22 cellular contexts compared by ENCODE assay signal in genomic region chr6:115899883-115900282, GRCh38.
DNase-seq lines count a peak whose midpoint lies in the region; ATAC-seq, FAIRE-seq and TF ChIP-seq lines count a peak whose summit lies in the region.
"Had no signal": no experiment of that assay in that cellular context is flagged by ENCODE, and none has a peak within 500 bp of the region (broad histone marks: within the 10 kb centered on the region; RNA-seq: fewer than 3 reads in every experiment).

No MANE protein-coding gene starts in this region.

- H4K5ac ChIP-seq in H1 (ENCODE audit: insufficient read length, low read depth, low read length) = no peak overlapping the region

- no peak overlapping the region for H3K9ac ChIP-seq in H1 (replicated peaks in 1 of 4; ENCODE audit: extremely low read depth in 1 of 4, low read depth in 3 of 4, low read length in 3 of 4)
- H3K9ac ChIP-seq: KMS-11 had no signal

- CTCF ChIA-PET in H1 (lab: Charles Lee; ENCODE audit: partially characterized antibody) = interaction anchor here (0.6 to 1.0 kb wide), 2 partner anchors 26 to 1220 kb away, joined by 3 to 4 read pairs; no protein-coding TSS in a partner anchor
- CTCF ChIA-PET in activated CD8-positive, alpha-beta T cell treated with anti-CD3 and anti-CD28 coated beads, Interleukin-2, amount 10 ng/mL, durations not matched to agents 7 days and 5 days (lab: Charles Lee) = no interaction called here

- no peaks in the 10 kb centered on the region for H3K36me3 Mint-ChIP-seq in activated CD8-positive, alpha-beta T cell treated with anti-CD3 and anti-CD28 coated beads, Interleukin-2, amount 10 ng/mL, durations not matched to agents 7 days and 5 days (ENCODE audit: low read depth)
- H3K36me3 Mint-ChIP-seq: WTC11 had no signal

- TF ChIP-seq EP300 in H1 (IDR thresholded peaks at IDR 0.05; ENCODE audit: borderline replicate concordance in 1 of 2, low read depth in 2 of 2, low read length in 2 of 2) = no peak

- no peak overlapping the region for H2AK5ac ChIP-seq in H1 (ENCODE audit: low read depth, low read length)

- no peak overlapping the region for H3K27ac ChIP-seq in H1 (ENCODE audit: low read depth, low read length)
- no peak overlapping the region for H3K27ac ChIP-seq in testis
- no peak overlapping the region for H3K27ac ChIP-seq in adrenal gland
- H3K27ac ChIP-seq: KMS-11, ovary, Peyer's patch, tibial nerve had no signal

- H3K36me3 ChIP-seq in H1 (ENCODE audit: control insufficient read depth in 2 of 4, insufficient read depth in 4 of 4, low read length in 3 of 4) (no peaks in the 10 kb centered on the region), testis (ENCODE audit: low read depth, missing control alignments) (no peaks in the 10 kb centered on the region), adrenal gland (replicated peaks in 1 of 2) (no peaks in the 10 kb centered on the region)
- H3K36me3 ChIP-seq: ovary, Peyer's patch, tibial nerve had no signal

- WGBS in H1 (ENCODE audit: extremely low coverage in 1 of 2, insufficient coverage in 1 of 2, insufficient read length in 1 of 2, insufficient replicate concordance in 2 of 2, low coverage in 1 of 2, low lambda C conversion rate in 2 of 2, missing lambda C conversion rate in 1 of 2), 2 experiments = 83% methylated on average over 3 of the region's 3 CpGs; no CpG with 5 or more reads in 1 of the 2 experiments
- WGBS in testis, 2 donors = 82 to 90% methylated on average over 3 of the region's 3 CpGs
- 73 to 94% (median 83%) methylated on average over 3 of the region's 3 CpGs for WGBS in adrenal gland, 4 donors

- no peak overlapping the region for H3K56ac ChIP-seq in H1 (replicated peaks; ENCODE audit: insufficient read length, low read depth, low read length)

- DNase-seq in H1 (ENCODE audit: low read depth in 1 of 2, low spot score in 2 of 2) (no peak), midbrain (lab: John Stamatoyannopoulos, UW) (no peak), testis (no peak), adrenal gland (no peak)
- DNase-seq in activated CD8-positive, alpha-beta T cell treated with anti-CD3 and anti-CD28 coated beads, Interleukin-2, amount 10 ng/mL, durations not matched to agents 7 days and 5 days = no peak
- DNase-seq: NCI-H146; NCI-H510A; ovary; Peyer's patch; stimulated activated CD4-positive, alpha-beta T cell treated with anti-CD3 and anti-CD28 coated beads, Interleukin-4, amount 100 ng/mL, for 24 hours; SW 1271 had no signal

- no peaks in the 10 kb centered on the region for H3K23me2 ChIP-seq in H1 (ENCODE audit: low read depth, low read length)

- TF ChIP-seq RAD21 in H1 (IDR thresholded peaks at IDR 0.05 in 1 of 2, conservative IDR thresholded peaks at IDR 0.05 in 1 of 2; ENCODE audit: low read depth in 2 of 2, low read length in 2 of 2) = no peak

- H3K27ac Mint-ChIP-seq in activated CD8-positive, alpha-beta T cell treated with anti-CD3 and anti-CD28 coated beads, Interleukin-2, amount 10 ng/mL, durations not matched to agents 7 days and 5 days = no peak overlapping the region
- H3K27ac Mint-ChIP-seq: activated T-helper 17 cell treated with anti-CD3 and anti-CD28 coated beads, Interleukin-2, amount 50 U/mL, for 72 hours; B cell; WTC11 had no signal

- H4K20me1 ChIP-seq in H1 (replicated peaks in 1 of 2; ENCODE audit: control insufficient read depth in 1 of 2, insufficient read depth in 2 of 2, low read length in 2 of 2) = no peaks in the 10 kb centered on the region

- no peaks in the 10 kb centered on the region for H3K79me1 ChIP-seq in H1 (ENCODE audit: low read depth, low read length)

- H2BK5ac ChIP-seq in H1 (ENCODE audit: low read depth, low read length) = no peak overlapping the region

- POLR2A ChIA-PET in H1 (lab: Charles Lee; ENCODE audit: partially characterized antibody) = no interaction called here
- POLR2A ChIA-PET in activated CD8-positive, alpha-beta T cell treated with anti-CD3 and anti-CD28 coated beads, Interleukin-2, amount 10 ng/mL, durations not matched to agents 7 days and 5 days (lab: Charles Lee) = no interaction called here

- no peak overlapping the region for H3K23ac ChIP-seq in H1 (ENCODE audit: insufficient read length)

- no peak for FAIRE-seq in H1 (lab: Jason Lieb, UNC)
- FAIRE-seq: D721Med, G401.6 had no signal

- H3K79me2 ChIP-seq in H1 (ENCODE audit: control insufficient read depth in 1 of 2, insufficient read depth in 2 of 2, low read length in 2 of 2) = no peaks in the 10 kb centered on the region

- intact Hi-C loops in testis (cut with DNase I; ENCODE audit: low total_unique reads) = no loop called here
- intact Hi-C loops in adrenal gland (cut with DNase I) = loop anchor here in 1 of 2 donors (5.0 kb wide), 1 partner anchor 1153 kb away; no protein-coding TSS in a partner anchor

- no peaks in the 10 kb centered on the region for H3K9me3 Mint-ChIP-seq in activated CD8-positive, alpha-beta T cell treated with anti-CD3 and anti-CD28 coated beads, Interleukin-2, amount 10 ng/mL, durations not matched to agents 7 days and 5 days (ENCODE audit: insufficient read depth)
- H3K9me3 Mint-ChIP-seq: activated T-helper 17 cell treated with anti-CD3 and anti-CD28 coated beads, Interleukin-2, amount 50 U/mL, for 72 hours; central memory CD8-positive, alpha-beta T cell; WTC11 had no signal

- peak; percentile 50 for ATAC-seq in GM19035 (IDR thresholded peaks at IDR 0.05; ENCODE audit: unreplicated experiment)
- ATAC-seq in HG02571 (IDR thresholded peaks at IDR 0.05; ENCODE audit: unreplicated experiment) = peak; percentile 64
- ATAC-seq in HG03565 (IDR thresholded peaks at IDR 0.05; ENCODE audit: unreplicated experiment) = peak; percentile 36
- ATAC-seq in activated CD8-positive, alpha-beta T cell treated with anti-CD3 and anti-CD28 coated beads, Interleukin-2, amount 10 ng/mL, durations not matched to agents 7 days and 5 days = no peak
- ATAC-seq: activated T-helper 17 cell treated with anti-CD3 and anti-CD28 coated beads, Interleukin-2, amount 50 U/mL, for 72 hours; WTC11 had no signal

- H3K4me1 ChIP-seq in H1 (replicated peaks in 1 of 4; ENCODE audit: control insufficient read depth in 3 of 4, insufficient read depth in 4 of 4, low read length in 3 of 4) (no peaks in the 10 kb centered on the region), testis (no peaks in the 10 kb centered on the region), adrenal gland (replicated peaks in 1 of 2) (no peaks in the 10 kb centered on the region)
- H3K4me1 ChIP-seq: Peyer's patch, tibial nerve had no signal

- H3K4ac ChIP-seq in H1 (replicated peaks; ENCODE audit: insufficient read length, low read depth, low read length) = no peak overlapping the region

- no peaks in the 10 kb centered on the region for H3K27me3 ChIP-seq in H1 (replicated peaks in 1 of 4; ENCODE audit: control insufficient read depth in 3 of 4, extremely low read depth in 1 of 4, insufficient read depth in 3 of 4, low read length in 3 of 4)
- H3K27me3 ChIP-seq in testis = no peaks in the 10 kb centered on the region
- no peaks in the 10 kb centered on the region for H3K27me3 ChIP-seq in adrenal gland
- H3K27me3 ChIP-seq: ovary, Peyer's patch, tibial nerve had no signal

- H3K4me2 ChIP-seq in H1 (ENCODE audit: insufficient read depth in 1 of 2, low read depth in 2 of 2, low read length in 2 of 2) = no peak overlapping the region
- H3K4me2 ChIP-seq: KMS-11 had no signal

- no peak for TF ChIP-seq POLR2A in H1 (IDR thresholded peaks at IDR 0.05; ENCODE audit: control extremely low read depth in 1 of 2, low read depth in 2 of 2, low read length in 2 of 2)
- no peak for TF ChIP-seq POLR2A in testis (IDR thresholded peaks at IDR 0.05)
- TF ChIP-seq POLR2A in adrenal gland (IDR thresholded peaks at IDR 0.05) = no peak

- H3K18ac ChIP-seq in H1 (ENCODE audit: extremely low read depth, low read length) = no peak overlapping the region

- no peak overlapping the region for H2BK15ac ChIP-seq in H1 (ENCODE audit: low read length)

- H4K8ac ChIP-seq in H1 (ENCODE audit: extremely low read depth, insufficient read depth, low read length) = peak overlapping the region; percentile 41; the same call in 1 of the 2 replicates

- no peak overlapping the region for H4K91ac ChIP-seq in H1 (replicated peaks; ENCODE audit: insufficient read length, low read length)

- H3K4me3 ChIP-seq in H1 (ENCODE audit: extremely low read depth in 1 of 4, insufficient read depth in 2 of 4, low read depth in 3 of 4, low read length in 4 of 4) (no peak overlapping the region), testis (no peak overlapping the region), adrenal gland (no peak overlapping the region)
- H3K4me3 ChIP-seq: ovary, Peyer's patch, tibial nerve had no signal

- H2BK120ac ChIP-seq in H1 (replicated peaks; ENCODE audit: low read depth, low read length) = no peak overlapping the region

- TF ChIP-seq CTCF in H1 (IDR thresholded peaks at IDR 0.05; ENCODE audit: control extremely low read depth in 1 of 3, insufficient read depth in 1 of 3, low read depth in 1 of 3, low read length in 3 of 3) (no peak), testis (IDR thresholded peaks at IDR 0.05) (no peak), adrenal gland (IDR thresholded peaks at IDR 0.05) (no peak)

- no peak overlapping the region for H3K14ac ChIP-seq in H1 (ENCODE audit: insufficient read length)

- H2BK20ac ChIP-seq in H1 (ENCODE audit: low read length) = no peak overlapping the region

- no peaks in the 10 kb centered on the region for H3K9me3 ChIP-seq in H1 (ENCODE audit: insufficient read depth in 2 of 2, low read depth in 1 of 2, low read length in 1 of 2)
- no peaks in the 10 kb centered on the region for H3K9me3 ChIP-seq in testis
- H3K9me3 ChIP-seq in adrenal gland (replicated peaks in 1 of 3) = no peaks in the 10 kb centered on the region
- H3K9me3 ChIP-seq: ovary, Peyer's patch, tibial nerve had no signal

- no peak overlapping the region for H2AFZ ChIP-seq in H1 (ENCODE audit: low read length)

- no peaks in the 10 kb centered on the region for H3K27me3 Mint-ChIP-seq in activated CD8-positive, alpha-beta T cell treated with anti-CD3 and anti-CD28 coated beads, Interleukin-2, amount 10 ng/mL, durations not matched to agents 7 days and 5 days (ENCODE audit: low read depth)
- H3K27me3 Mint-ChIP-seq: central memory CD8-positive, alpha-beta T cell had no signal

- no peaks in the 10 kb centered on the region for H3K4me1 Mint-ChIP-seq in activated CD8-positive, alpha-beta T cell treated with anti-CD3 and anti-CD28 coated beads, Interleukin-2, amount 10 ng/mL, durations not matched to agents 7 days and 5 days (ENCODE audit: low read depth)
- H3K4me1 Mint-ChIP-seq: activated T-helper 17 cell treated with anti-CD3 and anti-CD28 coated beads, Interleukin-2, amount 50 U/mL, for 72 hours; B cell; central memory CD8-positive, alpha-beta T cell; WTC11 had no signal

- no peak overlapping the region for H3K4me3 Mint-ChIP-seq in activated CD8-positive, alpha-beta T cell treated with anti-CD3 and anti-CD28 coated beads, Interleukin-2, amount 10 ng/mL, durations not matched to agents 7 days and 5 days
- H3K4me3 Mint-ChIP-seq: activated T-helper 17 cell treated with anti-CD3 and anti-CD28 coated beads, Interleukin-2, amount 50 U/mL, for 72 hours; B cell; central memory CD8-positive, alpha-beta T cell; WTC11 had no signal

- H2BK12ac ChIP-seq in H1 (ENCODE audit: low read depth, low read length) = no peak overlapping the region

TF ChIP-seq in H1, 55 proteins besides CTCF, POLR2A, EP300 and RAD21 (continues in another document):
- no peak for TF ChIP-seq JUN (IDR thresholded peaks at IDR 0.05; ENCODE audit: low read depth, low read length)
